In the genomic region with DNA sequence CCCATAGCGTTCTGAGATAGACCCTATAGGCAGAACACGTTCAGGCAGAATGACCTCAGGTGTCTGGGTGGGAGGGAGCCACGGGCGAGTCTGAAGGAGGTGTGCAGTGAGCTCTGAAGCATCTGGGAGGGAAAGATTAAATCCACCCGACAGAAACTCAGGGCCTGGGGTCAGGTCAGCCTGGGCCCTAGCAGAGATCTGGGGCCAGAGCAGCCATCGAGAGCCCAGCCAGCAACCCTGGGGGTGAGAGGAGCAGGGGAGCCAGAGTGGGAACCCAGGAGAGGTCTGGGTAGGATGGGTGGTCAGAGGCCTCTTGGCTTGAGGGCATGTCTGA, we compare ENCODE assay signal across 2 cellular contexts.
TF ChIP-seq lines count a peak whose summit lies in the region.

No MANE protein-coding gene starts in this region.

TF ChIP-seq in K562, 482 proteins besides CTCF, POLR2A, EP300 and RAD21:
- TF ChIP-seq ERF (CRISPR knock-in tag; IDR thresholded peaks at IDR 0.05) (no peak), CBFA2T2 (conservative IDR thresholded peaks at IDR 0.05) (peak; percentile 49), ARHGAP35 (IDR thresholded peaks at IDR 0.05; ENCODE audit: partially characterized antibody) (no peak), HMGN3 (IDR thresholded peaks at IDR 0.05; ENCODE audit: borderline replicate concordance, extremely low read depth, insufficient read length, low read depth, low read length) (no peak), TCF3 (CRISPR knock-in tag; IDR thresholded peaks at IDR 0.05) (peak; percentile 47; the same call in 1 of the 2 replicates), CBFA2T3 (IDR thresholded peaks at IDR 0.05) (peak; percentile 75), TFAM (CRISPR knock-in tag; conservative IDR thresholded peaks at IDR 0.05) (no peak), ELK3 (CRISPR knock-in tag; IDR thresholded peaks at IDR 0.05) (no peak), MTA2 (IDR thresholded peaks at IDR 0.05; ENCODE audit: low read depth) (no peak), ZNF133 (CRISPR knock-in tag; IDR thresholded peaks at IDR 0.05) (no peak), HLTF (IDR thresholded peaks at IDR 0.05) (no peak), TBP (optimal IDR thresholded peaks at IDR 0.05; ENCODE audit: low read depth, low read length) (no peak), ZBTB11 (CRISPR knock-in tag; IDR thresholded peaks at IDR 0.05) (no peak), ILK (tag; IDR thresholded peaks at IDR 0.05; ENCODE audit: borderline replicate concordance, low read depth) (no peak), NUFIP1 (IDR thresholded peaks at IDR 0.05; ENCODE audit: partially characterized antibody) (no peak), RHOXF2B (CRISPR knock-in tag; conservative IDR thresholded peaks at IDR 0.05) (no peak), ZNF717 (CRISPR knock-in tag; IDR thresholded peaks at IDR 0.05) (no peak), TAL1 (IDR thresholded peaks at IDR 0.05) (peak; percentile 32; the same call in 1 of the 2 replicates), FOXP1 (CRISPR knock-in tag; IDR thresholded peaks at IDR 0.05) (no peak), NFRKB (IDR thresholded peaks at IDR 0.05; ENCODE audit: low read depth) (no peak)
- TF ChIP-seq, protein P1, sequence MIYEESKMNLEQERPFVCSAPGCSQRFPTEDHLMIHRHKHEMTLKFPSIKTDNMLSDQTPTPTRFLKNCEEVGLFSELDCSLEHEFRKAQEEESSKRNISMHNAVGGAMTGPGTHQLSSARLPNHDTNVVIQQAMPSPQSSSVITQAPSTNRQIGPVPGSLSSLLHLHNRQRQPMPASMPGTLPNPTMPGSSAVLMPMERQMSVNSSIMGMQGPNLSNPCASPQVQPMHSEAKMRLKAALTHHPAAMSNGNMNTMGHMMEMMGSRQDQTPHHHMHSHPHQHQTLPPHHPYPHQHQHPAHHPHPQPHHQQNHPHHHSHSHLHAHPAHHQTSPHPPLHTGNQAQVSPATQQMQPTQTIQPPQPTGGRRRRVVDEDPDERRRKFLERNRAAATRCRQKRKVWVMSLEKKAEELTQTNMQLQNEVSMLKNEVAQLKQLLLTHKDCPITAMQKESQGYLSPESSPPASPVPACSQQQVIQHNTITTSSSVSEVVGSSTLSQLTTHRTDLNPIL (CRISPR knock-in tag; IDR thresholded peaks at IDR 0.05): no peak

TF ChIP-seq in GM12891, 5 proteins besides CTCF, POLR2A, EP300 and RAD21:
- TF ChIP-seq POLR2AphosphoS5 (IDR thresholded peaks at IDR 0.05; ENCODE audit: low read depth, low read length): no peak
- TF ChIP-seq POU2F2 (IDR thresholded peaks at IDR 0.05; ENCODE audit: low read depth, low read length): no peak
- TF ChIP-seq PAX5 (IDR thresholded peaks at IDR 0.05; ENCODE audit: insufficient read depth, low read length, severe bottlenecking): no peak
- no peak for TF ChIP-seq TAF1 (IDR thresholded peaks at IDR 0.05; ENCODE audit: low read depth, low read length)
- no peak for TF ChIP-seq SPI1 (IDR thresholded peaks at IDR 0.05; ENCODE audit: low read depth, low read length)
